12 cellular contexts compared by ENCODE assay signal in genomic region chr10:61135276-61135721, GRCh38.
DNase-seq lines count a peak whose midpoint lies in the region; ATAC-seq and TF ChIP-seq lines count a peak whose summit lies in the region.
"Had no signal": no experiment of that assay in that cellular context is flagged by ENCODE, and none has a peak within 500 bp of the region (broad histone marks: within the 10 kb centered on the region; RNA-seq: fewer than 3 reads in every experiment).

No MANE protein-coding gene starts in this region.

- TF ChIP-seq CTCF in SU-DHL-6 (IDR thresholded peaks at IDR 0.05; ENCODE audit: insufficient read depth, low read length, poor library complexity, severe bottlenecking) (no peak), left lung (IDR thresholded peaks at IDR 0.05) (no peak), A673 (conservative IDR thresholded peaks at IDR 0.05; ENCODE audit: low read depth, low read length) (no peak)

- POLR2A ChIA-PET in A673 (lab: Charles Lee; ENCODE audit: low non-redundant PET), result no interaction called here

- no peaks in the 10 kb centered on the region for H4K20me1 ChIP-seq in SU-DHL-6 (ENCODE audit: low read depth, low read length)
- H4K20me1 ChIP-seq: BLaER1 had no signal

- H2AFZ ChIP-seq in SU-DHL-6 (ENCODE audit: low read depth, low read length, severe bottlenecking), result peak overlapping the region; percentile 88

- H3K9me3 ChIP-seq in SU-DHL-6 (ENCODE audit: insufficient read depth, low read length) (peaks cover 5% of the 10 kb centered on the region; the same call in 1 of the 2 replicates), left lung (no peaks in the 10 kb centered on the region), A673 (ENCODE audit: low read depth, low read length, poor library complexity, severe bottlenecking) (no peaks in the 10 kb centered on the region)
- H3K9me3 ChIP-seq: pancreas, SK-N-SH had no signal

- peak overlapping the region; percentile 88 for H3K4me2 ChIP-seq in SU-DHL-6 (ENCODE audit: low read depth, low read length, poor library complexity, severe bottlenecking)
- H3K4me2 ChIP-seq: BLaER1, SK-N-SH had no signal

- peak overlapping the region; percentile 48 for H3K9ac ChIP-seq in SU-DHL-6 (ENCODE audit: low read length)
- H3K9ac ChIP-seq: BLaER1, SK-N-SH had no signal

- BruUV-seq in A673 (replicated peaks; lab: Mats Ljungman, UMichigan), result no TSS peak

- ATAC-seq in GM18499 (IDR thresholded peaks at IDR 0.05; ENCODE audit: insufficient read depth, unreplicated experiment) (peak; percentile 96), GM21381 (IDR thresholded peaks at IDR 0.05; ENCODE audit: unreplicated experiment) (peak; percentile 90), HG03066 (IDR thresholded peaks at IDR 0.05; ENCODE audit: low read depth, unreplicated experiment) (peak; percentile 61), left lung (no peak)

- H3K79me2 ChIP-seq in SU-DHL-6 (ENCODE audit: insufficient read depth, low read length), result no peaks in the 10 kb centered on the region

- no peaks in the 10 kb centered on the region for H3K27me3 ChIP-seq in SU-DHL-6 (ENCODE audit: low read length)
- H3K27me3 ChIP-seq in left lung, result no peaks in the 10 kb centered on the region
- no peaks in the 10 kb centered on the region for H3K27me3 ChIP-seq in A673 (replicated peaks; ENCODE audit: insufficient read depth, low read depth, low read length, poor library complexity)
- H3K27me3 ChIP-seq: BLaER1, pancreas had no signal

- H3K4me3 ChIP-seq in SU-DHL-6 (ENCODE audit: insufficient read depth, low read length, poor library complexity, severe bottlenecking) (peak overlapping the region; percentile 31), left lung (no peak overlapping the region), A673 (ENCODE audit: low read depth, low read length, poor library complexity, severe bottlenecking) (no peak overlapping the region)
- H3K4me3 ChIP-seq: BLaER1, pancreas had no signal

- intact Hi-C loops in left lung (cut with DNase I), result no loop called here
- intact Hi-C loops in A673 (cut with micrococcal nuclease; ENCODE audit: unreplicated experiment), result no loop called here

- H3F3A ChIP-seq in SU-DHL-6 (ENCODE audit: insufficient read depth), result peaks cover 40% of the 10 kb centered on the region

- DNase-seq in NCI-H2029 (lab: John Stamatoyannopoulos, UW) (no peak), left lung (no peak), NCI-H1092 treated with DMSO at 0.1 percent for 48 hours (lab: John Stamatoyannopoulos, UW) (no peak), A673 (ENCODE audit: low spot score) (no peak)
- DNase-seq: NCI-H146, SK-N-SH had no signal

- H3K27ac ChIP-seq in SU-DHL-6 (ENCODE audit: low read depth, low read length), result peak overlapping the region; percentile 99
- no peak overlapping the region for H3K27ac ChIP-seq in left lung
- no peak overlapping the region for H3K27ac ChIP-seq in A673 (ENCODE audit: low read depth, low read length, poor library complexity, severe bottlenecking)
- H3K27ac ChIP-seq: BLaER1, pancreas had no signal

- 0 out of 2 replicates have a peak, but pooled peaks cover 3% of the 10 kb centered on the region for H3K36me3 ChIP-seq in SU-DHL-6 (ENCODE audit: low read length)
- H3K36me3 ChIP-seq in left lung, result no peaks in the 10 kb centered on the region
- no peaks in the 10 kb centered on the region for H3K36me3 ChIP-seq in A673 (ENCODE audit: insufficient read depth, low read length, poor library complexity, severe bottlenecking)
- H3K36me3 ChIP-seq: BLaER1, pancreas had no signal

- H3K4me1 ChIP-seq in left lung (no peaks in the 10 kb centered on the region), A673 (ENCODE audit: insufficient read depth, low read length, poor library complexity, severe bottlenecking) (peaks cover 18% of the 10 kb centered on the region)
- H3K4me1 ChIP-seq: BLaER1, pancreas had no signal

- H3K9me2 ChIP-seq in SU-DHL-6 (replicated peaks; ENCODE audit: insufficient read depth, low read length), result no peaks in the 10 kb centered on the region
- H3K9me2 ChIP-seq: SK-N-SH had no signal

- CTCF ChIA-PET in A673 (lab: Charles Lee), result no interaction called here
